Comparison of ENCODE assay signal across 22 cellular contexts in the genomic region with DNA sequence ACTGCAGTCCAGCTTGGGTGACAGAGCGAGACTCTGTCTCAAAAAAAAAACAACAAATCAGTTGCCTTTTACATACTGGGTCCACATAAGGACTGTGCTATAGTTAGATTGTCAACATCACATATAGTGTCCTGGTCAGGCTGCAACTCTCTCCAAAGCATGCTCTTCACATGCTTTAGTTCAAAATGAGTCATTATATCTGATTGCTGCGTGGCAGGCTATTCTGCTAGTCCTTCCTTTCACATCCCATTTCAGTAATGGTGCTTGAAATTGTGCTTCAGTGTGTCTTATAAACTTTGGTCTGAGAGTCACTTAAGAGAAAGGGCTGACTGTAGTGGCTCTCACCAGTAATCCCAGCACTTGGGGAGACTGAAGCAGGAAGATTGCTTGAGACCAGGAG.
"Had no signal": no experiment of that assay in that cellular context is flagged by ENCODE, and none has a peak within 500 bp of the region (broad histone marks: within the 10 kb centered on the region; RNA-seq: fewer than 3 reads in every experiment).

No MANE protein-coding gene starts in this region.

- H3K4me1 ChIP-seq: parathyroid adenoma, upper lobe of right lung, uterus had no signal

- H3K4me3 ChIP-seq: dorsolateral prefrontal cortex, gastrocnemius medialis, lung, right lobe of liver, suprapubic skin, transverse colon, upper lobe of right lung, uterus had no signal

- H3K4me3 Mint-ChIP-seq: memory B cell; naive B cell; natural killer cell treated with Interleukin-12 subunit alpha and Interleukin-12 subunit beta and Interleukin-15 and Interleukin-18, amount 100 ng/mL, for 72 hours; neural crest cell; stimulated activated naive B cell treated with anti-CD40 and anti-IgM and Interleukin-4, amounts not matched to agents 10 μg/mL and 1 μg/mL and 100 μg/mL, for 72 hours; stimulated activated naive CD8-positive, alpha-beta T cell treated with anti-CD3 and anti-CD28 coated beads, Interleukin-15, amount 100 ng/mL, for 72 hours had no signal

- H3K9me3 ChIP-seq: gastrocnemius medialis, neutrophil, right lobe of liver, suprapubic skin, transverse colon, upper lobe of right lung, uterus had no signal

- H3K27ac Mint-ChIP-seq: memory B cell; natural killer cell treated with Interleukin-12 subunit alpha and Interleukin-12 subunit beta and Interleukin-15 and Interleukin-18, amount 100 ng/mL, for 72 hours; progenitor cell of endocrine pancreas; stimulated activated naive B cell treated with anti-CD40 and anti-IgM and Interleukin-4, amounts not matched to agents 10 μg/mL and 1 μg/mL and 100 μg/mL, for 72 hours; stimulated activated naive CD8-positive, alpha-beta T cell treated with anti-CD3 and anti-CD28 coated beads, Interleukin-15, amount 100 ng/mL, for 72 hours had no signal

- H3K27me3 Mint-ChIP-seq: memory B cell; naive B cell; natural killer cell treated with Interleukin-12 subunit alpha and Interleukin-12 subunit beta and Interleukin-15 and Interleukin-18, amount 100 ng/mL, for 72 hours; progenitor cell of endocrine pancreas; stimulated activated naive B cell treated with anti-CD40 and anti-IgM and Interleukin-4, amounts not matched to agents 10 μg/mL and 1 μg/mL and 100 μg/mL, for 72 hours; stimulated activated naive CD8-positive, alpha-beta T cell treated with anti-CD3 and anti-CD28 coated beads, Interleukin-15, amount 100 ng/mL, for 72 hours had no signal

- DNase-seq: dorsolateral prefrontal cortex; effector CD4-positive, alpha-beta T cell; gastrocnemius medialis; head of caudate nucleus; naive B cell; right lobe of liver; small intestine; stimulated activated CD4-positive, alpha-beta T cell treated with anti-CD3 and anti-CD28 coated beads, Interleukin-15, amount 100 ng/mL, for 24 hours; stimulated activated CD4-positive, alpha-beta T cell treated with anti-CD3 and anti-CD28 coated beads, Interleukin-2, amount 100 ng/mL, for 48 hours; stimulated activated naive B cell treated with anti-CD40 and anti-IgM and Interleukin-4, amounts not matched to agents 10 μg/mL and 1 μg/mL and 100 μg/mL, for 72 hours; stimulated activated naive CD8-positive, alpha-beta T cell treated with anti-CD3 and anti-CD28 coated beads, Interleukin-15, amount 100 ng/mL, for 72 hours; transverse colon; upper lobe of right lung; uterus had no signal

- H2AFZ ChIP-seq: parathyroid adenoma had no signal

- H3K27ac ChIP-seq: dorsolateral prefrontal cortex, neutrophil, parathyroid adenoma, right lobe of liver, suprapubic skin, transverse colon, upper lobe of right lung, uterus had no signal

- H3K9me3 Mint-ChIP-seq: memory B cell; naive B cell; natural killer cell treated with Interleukin-12 subunit alpha and Interleukin-12 subunit beta and Interleukin-15 and Interleukin-18, amount 100 ng/mL, for 72 hours; neural crest cell; stimulated activated naive B cell treated with anti-CD40 and anti-IgM and Interleukin-4, amounts not matched to agents 10 μg/mL and 1 μg/mL and 100 μg/mL, for 72 hours; stimulated activated naive CD8-positive, alpha-beta T cell treated with anti-CD3 and anti-CD28 coated beads, Interleukin-15, amount 100 ng/mL, for 72 hours had no signal

- H3K79me2 ChIP-seq: parathyroid adenoma had no signal

- H3K36me3 ChIP-seq: uterus had no signal

- H3K9ac ChIP-seq: parathyroid adenoma had no signal

- H3K4me1 Mint-ChIP-seq: neural crest cell had no signal

- H3K27me3 ChIP-seq: dorsolateral prefrontal cortex, gastrocnemius medialis, neutrophil, right lobe of liver, suprapubic skin, transverse colon, upper lobe of right lung, uterus had no signal
